In genomic region chr12:123019841-123020138, GRCh38 we compare ENCODE assay signal across 25 cellular contexts. TPM values are rescaled to one million over a fixed set of nuclear protein-coding genes. Genes with fewer than 3 reads are reported as not detected.
A peak's percentile ranks its signal among the peaks of the same experiment; 100 is the strongest.
DNase-seq lines count a peak whose midpoint lies in the region; ATAC-seq and TF ChIP-seq lines count a peak whose summit lies in the region.
"Had no signal": no experiment of that assay in that cellular context is flagged by ENCODE, and none has a peak within 500 bp of the region (broad histone marks: within the 10 kb centered on the region; RNA-seq: fewer than 3 reads in every experiment).

No MANE protein-coding gene starts in this region.

- H3K27ac ChIP-seq in left lung (peak overlapping the region in 1 of 2 donors; percentile 48), osteoblast (ENCODE audit: low read depth, low read length) (no peak overlapping the region)
- H3K27ac ChIP-seq: adrenal gland, heart right ventricle, KMS-11, SJSA1, suprapubic skin had no signal

- peaks cover 3% of the 10 kb centered on the region for H3K36me3 Mint-ChIP-seq in activated naive CD4-positive, alpha-beta T cell treated with anti-CD3 and anti-CD28 coated beads, Interleukin-2, amount 50 U/mL, for 24 hours
- H3K36me3 Mint-ChIP-seq in activated naive CD4-positive, alpha-beta T cell treated with anti-CD3 and anti-CD28 coated beads for 36 hours (ENCODE audit: low read depth) = peaks cover 1% of the 10 kb centered on the region
- H3K36me3 Mint-ChIP-seq in WTC11 = no peaks in the 10 kb centered on the region
- H3K36me3 Mint-ChIP-seq: activated CD8-positive, alpha-beta memory T cell treated with anti-CD3 and anti-CD28 coated beads, Interleukin-2, amount 10 ng/mL, durations not matched to agents 7 days and 5 days had no signal

- no peaks in the 10 kb centered on the region for H3K27me3 Mint-ChIP-seq in activated naive CD4-positive, alpha-beta T cell treated with anti-CD3 and anti-CD28 coated beads, Interleukin-2, amount 50 U/mL, for 24 hours
- H3K27me3 Mint-ChIP-seq in activated naive CD4-positive, alpha-beta T cell treated with anti-CD3 and anti-CD28 coated beads for 36 hours (ENCODE audit: low read depth) = no peaks in the 10 kb centered on the region
- no peaks in the 10 kb centered on the region for H3K27me3 Mint-ChIP-seq in WTC11 (ENCODE audit: low read depth)
- H3K27me3 Mint-ChIP-seq: activated CD4-positive, alpha-beta T cell treated with anti-CD3 and anti-CD28 coated beads, Interleukin-2, amount 10 ng/mL, durations not matched to agents 24 days and 14 days; activated CD8-positive, alpha-beta memory T cell treated with anti-CD3 and anti-CD28 coated beads, Interleukin-2, amount 10 ng/mL, durations not matched to agents 7 days and 5 days had no signal

- intact Hi-C loops in activated naive CD4-positive, alpha-beta T cell treated with anti-CD3 and anti-CD28 coated beads for 36 hours (cut with micrococcal nuclease) = no loop called here
- intact Hi-C loops in left lung (cut with DNase I) (no loop called here), lower leg skin (cut with DNase I; ENCODE audit: low total_unique reads) (no loop called here)

- POLR2A ChIA-PET in WTC11 (lab: Charles Lee) = no interaction called here

- no peaks in the 10 kb centered on the region for H3K9me3 Mint-ChIP-seq in activated naive CD4-positive, alpha-beta T cell treated with anti-CD3 and anti-CD28 coated beads, Interleukin-2, amount 50 U/mL, for 24 hours
- H3K9me3 Mint-ChIP-seq in activated naive CD4-positive, alpha-beta T cell treated with anti-CD3 and anti-CD28 coated beads for 36 hours = no peaks in the 10 kb centered on the region
- H3K9me3 Mint-ChIP-seq in WTC11 = no peaks in the 10 kb centered on the region
- H3K9me3 Mint-ChIP-seq: activated CD4-positive, alpha-beta T cell treated with anti-CD3 and anti-CD28 coated beads, Interleukin-2, amount 10 ng/mL, durations not matched to agents 24 days and 14 days; activated T-helper 1 cell treated with anti-CD3 and anti-CD28 coated beads, Interleukin-12 subunit alpha, Interleukin-12 subunit beta, Interleukin-2, Interleukin-4 antibody, amounts not matched to agents 30 ng/mL and 10 ng/mL and 1 ng/mL, durations not matched to agents 14 hours and 24 hours and 36 hours had no signal

- no peaks in the 10 kb centered on the region for H3K79me2 ChIP-seq in osteoblast (ENCODE audit: insufficient read depth, low read length)

- H3K4me3 Mint-ChIP-seq in activated naive CD4-positive, alpha-beta T cell treated with anti-CD3 and anti-CD28 coated beads, Interleukin-2, amount 50 U/mL, for 24 hours = no peak overlapping the region
- H3K4me3 Mint-ChIP-seq in activated naive CD4-positive, alpha-beta T cell treated with anti-CD3 and anti-CD28 coated beads for 36 hours = no peak overlapping the region
- H3K4me3 Mint-ChIP-seq in WTC11 = no peak overlapping the region
- H3K4me3 Mint-ChIP-seq: activated CD4-positive, alpha-beta T cell treated with anti-CD3 and anti-CD28 coated beads, Interleukin-2, amount 10 ng/mL, durations not matched to agents 24 days and 14 days; activated CD8-positive, alpha-beta memory T cell treated with anti-CD3 and anti-CD28 coated beads, Interleukin-2, amount 10 ng/mL, durations not matched to agents 7 days and 5 days; activated T-helper 1 cell treated with anti-CD3 and anti-CD28 coated beads, Interleukin-12 subunit alpha, Interleukin-12 subunit beta, Interleukin-2, Interleukin-4 antibody, amounts not matched to agents 30 ng/mL and 10 ng/mL and 1 ng/mL, durations not matched to agents 14 hours and 24 hours and 36 hours had no signal

- no peak overlapping the region for H3K4me2 ChIP-seq in osteoblast (ENCODE audit: insufficient read depth, low read length)
- H3K4me2 ChIP-seq: KMS-11 had no signal

- WGBS in lower leg skin, 2 donors = 96 to 98% methylated on average over 2 of the region's 2 CpGs

- TF ChIP-seq POLR2A in lower leg skin (IDR thresholded peaks at IDR 0.05) = no peak

- H3K27me3 ChIP-seq in left lung (no peaks in the 10 kb centered on the region), osteoblast (ENCODE audit: insufficient read depth, low read length) (no peaks in the 10 kb centered on the region)
- H3K27me3 ChIP-seq: adrenal gland, heart right ventricle, SJSA1, suprapubic skin had no signal

- H3K4me1 ChIP-seq in left lung (peaks cover 0 to 4% of the 10 kb centered on the region in 2 donors), osteoblast (ENCODE audit: insufficient read depth, low read length) (peaks cover 14% of the 10 kb centered on the region)
- H3K4me1 ChIP-seq: adrenal gland, suprapubic skin had no signal

- H2AFZ ChIP-seq in osteoblast (ENCODE audit: low read length) = no peak overlapping the region

- peaks cover 9% of the 10 kb centered on the region for H4K20me1 ChIP-seq in osteoblast (ENCODE audit: insufficient read depth, low read length)

- peak overlapping the region; percentile 60 for H3K27ac Mint-ChIP-seq in activated naive CD4-positive, alpha-beta T cell treated with anti-CD3 and anti-CD28 coated beads, Interleukin-2, amount 50 U/mL, for 24 hours
- no peak overlapping the region for H3K27ac Mint-ChIP-seq in activated naive CD4-positive, alpha-beta T cell treated with anti-CD3 and anti-CD28 coated beads for 36 hours
- H3K27ac Mint-ChIP-seq in WTC11 = 0 out of 2 replicates have a peak overlapping the region, but pooled peaks have one; percentile 20
- H3K27ac Mint-ChIP-seq: activated CD4-positive, alpha-beta T cell treated with anti-CD3 and anti-CD28 coated beads, Interleukin-2, amount 10 ng/mL, durations not matched to agents 24 days and 14 days; activated CD8-positive, alpha-beta memory T cell treated with anti-CD3 and anti-CD28 coated beads, Interleukin-2, amount 10 ng/mL, durations not matched to agents 7 days and 5 days; activated T-helper 1 cell treated with anti-CD3 and anti-CD28 coated beads, Interleukin-12 subunit alpha, Interleukin-12 subunit beta, Interleukin-2, Interleukin-4 antibody, amounts not matched to agents 30 ng/mL and 10 ng/mL and 1 ng/mL, durations not matched to agents 14 hours and 24 hours and 36 hours had no signal

- peaks cover 52% of the 10 kb centered on the region for H3K4me1 Mint-ChIP-seq in activated naive CD4-positive, alpha-beta T cell treated with anti-CD3 and anti-CD28 coated beads, Interleukin-2, amount 50 U/mL, for 24 hours
- peaks cover 23% of the 10 kb centered on the region for H3K4me1 Mint-ChIP-seq in activated naive CD4-positive, alpha-beta T cell treated with anti-CD3 and anti-CD28 coated beads for 36 hours (ENCODE audit: low read depth)
- H3K4me1 Mint-ChIP-seq in WTC11 = no peaks in the 10 kb centered on the region

- TF ChIP-seq CTCF in WTC11 (IDR thresholded peaks at IDR 0.05) = no peak
- no peak for TF ChIP-seq CTCF in left lung (IDR thresholded peaks at IDR 0.05)
- no peak for TF ChIP-seq CTCF in osteoblast (IDR thresholded peaks at IDR 0.05; ENCODE audit: extremely low read depth, low read depth, low read length)
- no peak for TF ChIP-seq CTCF in lower leg skin (IDR thresholded peaks at IDR 0.05)

- DNase-seq in activated naive CD4-positive, alpha-beta T cell treated with anti-CD3 and anti-CD28 coated beads for 36 hours = no peak
- DNase-seq in WTC11 (ENCODE audit: low spot score) = no peak
- no peak for DNase-seq in left lung
- peak; percentile 27 for DNase-seq in osteoblast (ENCODE audit: insufficient read length, low spot score, missing footprints)
- no peak for DNase-seq in lower leg skin (ENCODE audit: low spot score in 2 of 2)
- DNase-seq in activated CD4-positive, alpha-beta T cell treated with anti-CD3 and anti-CD28 coated beads for 48 hours = no peak
- DNase-seq in stimulated activated CD4-positive, alpha-beta T cell treated with anti-CD3 and anti-CD28 coated beads, Interleukin-15, amount 100 ng/mL, for 24 hours = no peak
- DNase-seq: activated CD4-positive, alpha-beta T cell treated with anti-CD3 and anti-CD28 coated beads, Interleukin-2, amount 10 ng/mL, durations not matched to agents 24 days and 14 days; activated CD8-positive, alpha-beta memory T cell treated with anti-CD3 and anti-CD28 coated beads, Interleukin-2, amount 10 ng/mL, durations not matched to agents 7 days and 5 days; adrenal gland; DND-41; effector CD8-positive, alpha-beta T cell; erythroblast; heart right ventricle; NCI-H1436 treated with DMSO at 0.1 percent for 48 hours; NCI-H2171; NCI-H524; NK-92 treated with Interleukin-12 subunit alpha and Interleukin-12 subunit beta, amount 100 ng/mL, for 24 hours; stimulated activated CD4-positive, alpha-beta T cell treated with anti-CD3 and anti-CD28 coated beads, Interleukin-2, amount 100 ng/mL, for 24 hours had no signal

- H3K4me3 ChIP-seq in left lung (no peak overlapping the region), osteoblast (ENCODE audit: insufficient read depth, low read length) (no peak overlapping the region), lower leg skin (ENCODE audit: low read depth, poor library complexity, severe bottlenecking) (no peak overlapping the region)
- H3K4me3 ChIP-seq: adrenal gland, GM12878, heart right ventricle, SJSA1, suprapubic skin had no signal

- H3K36me3 ChIP-seq in left lung (no peaks in the 10 kb centered on the region), osteoblast (ENCODE audit: insufficient read depth, low read length) (no peaks in the 10 kb centered on the region)
- H3K36me3 ChIP-seq: adrenal gland, SJSA1, suprapubic skin had no signal

- H3K9me3 ChIP-seq in left lung = no peaks in the 10 kb centered on the region
- no peaks in the 10 kb centered on the region for H3K9me3 ChIP-seq in osteoblast (ENCODE audit: low read depth, low read length)
- H3K9me3 ChIP-seq: adrenal gland, heart right ventricle, SJSA1, suprapubic skin had no signal

- ATAC-seq in WTC11 (no peak), left lung (peak; percentile 28)
- ATAC-seq: activated CD8-positive, alpha-beta memory T cell treated with anti-CD3 and anti-CD28 coated beads, Interleukin-2, amount 10 ng/mL, durations not matched to agents 7 days and 5 days; GM12878 had no signal

- CTCF ChIA-PET in activated naive CD4-positive, alpha-beta T cell treated with anti-CD3 and anti-CD28 coated beads for 36 hours (lab: Charles Lee) = interaction anchor here (0.7 kb wide), 1 partner anchor 10 kb away, joined by 3 read pairs; no protein-coding TSS in a partner anchor
- CTCF ChIA-PET in WTC11 (lab: Charles Lee) = interaction anchor here (1.1 kb wide), 1 partner anchor 44 kb away, joined by 5 read pairs; no protein-coding TSS in a partner anchor

RNA-seq across cellular contexts. Expression of gene ARL6IP4, which starts 39.3 kb away (rescaled TPM):
- total RNA-seq in activated naive CD4-positive, alpha-beta T cell treated with anti-CD3 and anti-CD28 coated beads for 36 hours = 100 to 1,000 TPM; 159 to 177 TPM
- total RNA-seq in WTC11 (2021) (133 to 150 TPM (median 146 TPM) in 3 replicates), left lung (100 to 1,000 TPM; 122 to 133 TPM), osteoblast (117 and 118 TPM in 2 replicates), lower leg skin (100 to 1,000 TPM; 129 to 188 (median 167) TPM)

RNA-seq across cellular contexts. Expression of gene OGFOD2, which starts 44.7 kb away (rescaled TPM):
- 10 to 100 TPM; 26.8 to 27.7 TPM for total RNA-seq in activated naive CD4-positive, alpha-beta T cell treated with anti-CD3 and anti-CD28 coated beads for 36 hours
- total RNA-seq in WTC11 (2021) (17.3 to 28.1 TPM (median 23.9 TPM) in 3 replicates), left lung (10 to 100 TPM; 20.3 to 20.6 TPM), osteoblast (6.5 and 8.3 TPM in 2 replicates), lower leg skin (10 to 100 TPM in 3 of 4 donors, 1 to 10 TPM in 1; 6.6 to 14.1 (median 13.0) TPM)

RNA-seq across cellular contexts. Expression of gene ABCB9, which starts 53.5 kb away (rescaled TPM):
- 1 to 10 TPM; 5.1 to 5.9 TPM for total RNA-seq in activated naive CD4-positive, alpha-beta T cell treated with anti-CD3 and anti-CD28 coated beads for 36 hours
- total RNA-seq in WTC11 (2021) (4.8 to 6.3 TPM (median 5.8 TPM) in 3 replicates), left lung (1 to 10 TPM; 4.5 to 7.7 TPM), osteoblast (11.9 and 13.0 TPM in 2 replicates), lower leg skin (10 to 100 TPM in 1 of 4 donors, 1 to 10 TPM in 3; 3.4 to 10.2 (median 7.2) TPM)
